Comparison of ENCODE assay signal across 8 cellular contexts in the genomic region with DNA sequence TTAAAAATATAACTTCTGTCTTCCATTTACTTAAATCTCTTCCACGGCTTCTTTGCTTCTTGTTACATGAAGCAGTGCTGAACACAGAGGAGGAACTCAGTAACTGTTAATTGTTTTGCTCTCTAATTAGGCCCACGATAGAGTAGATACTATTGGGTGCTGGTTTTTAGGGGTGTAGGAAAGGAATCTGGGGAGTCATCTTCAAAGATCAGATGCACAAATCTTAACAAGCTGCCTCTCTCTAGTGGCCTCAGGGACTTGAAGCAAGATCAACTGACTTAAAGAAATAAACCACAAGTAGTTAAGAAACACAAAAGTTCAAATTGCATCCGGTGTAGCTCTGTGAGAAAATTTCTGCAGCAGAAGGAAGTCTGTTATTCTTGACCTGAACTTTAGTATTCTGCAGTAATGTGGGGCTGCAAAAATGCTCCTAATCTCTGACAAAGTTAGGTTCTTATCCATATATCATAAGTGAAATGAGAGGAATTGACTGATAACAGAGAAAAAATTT. TPM values are rescaled to one million over a fixed set of nuclear protein-coding genes. Genes with fewer than 3 reads are reported as not detected.
DNase-seq lines count a peak whose midpoint lies in the region; ATAC-seq lines count a peak whose summit lies in the region.

No MANE protein-coding gene starts in this region.

- ATAC-seq in HG03175 (IDR thresholded peaks at IDR 0.05; ENCODE audit: unreplicated experiment) = peak; percentile 69
- ATAC-seq in natural killer cell treated with Interleukin-12 subunit alpha and Interleukin-12 subunit beta and Interleukin-15 and Interleukin-18, amount 100 ng/mL, for 72 hours = peak; percentile 72 to 79

- H3K36me3 Mint-ChIP-seq in activated CD4-positive, alpha-beta memory T cell treated with anti-CD3 and anti-CD28 coated beads for 36 hours = peaks cover 7% of the 10 kb centered on the region
- H3K36me3 Mint-ChIP-seq in natural killer cell treated with Interleukin-12 subunit alpha and Interleukin-12 subunit beta and Interleukin-15 and Interleukin-18, amount 100 ng/mL, for 72 hours = peaks cover 13% of the 10 kb centered on the region

- intact Hi-C loops in activated CD4-positive, alpha-beta memory T cell treated with anti-CD3 and anti-CD28 coated beads for 36 hours (cut with micrococcal nuclease) = loop anchor here (5.0 kb wide), 1 partner anchor 676 kb away; a partner anchor contains a TSS

- H3K9me3 Mint-ChIP-seq in activated CD4-positive, alpha-beta memory T cell treated with anti-CD3 and anti-CD28 coated beads for 36 hours = peaks cover 17% of the 10 kb centered on the region
- H3K9me3 Mint-ChIP-seq in natural killer cell treated with Interleukin-12 subunit alpha and Interleukin-12 subunit beta and Interleukin-15 and Interleukin-18, amount 100 ng/mL, for 72 hours = peaks cover 12% of the 10 kb centered on the region

- H3K27ac Mint-ChIP-seq in activated CD4-positive, alpha-beta memory T cell treated with anti-CD3 and anti-CD28 coated beads for 36 hours = peak overlapping the region; percentile 78
- H3K27ac Mint-ChIP-seq in natural killer cell treated with Interleukin-12 subunit alpha and Interleukin-12 subunit beta and Interleukin-15 and Interleukin-18, amount 100 ng/mL, for 72 hours = peak overlapping the region; percentile 89 to 93

- POLR2A ChIA-PET in activated CD4-positive, alpha-beta memory T cell treated with anti-CD3 and anti-CD28 coated beads for 36 hours (lab: Charles Lee) = no interaction called here

- peaks cover 46% of the 10 kb centered on the region for H3K4me1 Mint-ChIP-seq in activated CD4-positive, alpha-beta memory T cell treated with anti-CD3 and anti-CD28 coated beads for 36 hours (ENCODE audit: low read depth)
- peaks cover 68 to 89% of the 10 kb centered on the region in 2 donors for H3K4me1 Mint-ChIP-seq in natural killer cell treated with Interleukin-12 subunit alpha and Interleukin-12 subunit beta and Interleukin-15 and Interleukin-18, amount 100 ng/mL, for 72 hours (ENCODE audit: low read depth in 2 of 2)

- CTCF ChIA-PET in activated CD4-positive, alpha-beta memory T cell treated with anti-CD3 and anti-CD28 coated beads for 36 hours (lab: Charles Lee) = interaction anchor here (1.7 kb wide), 1 partner anchor 50 kb away, joined by 4 read pairs; no protein-coding TSS in a partner anchor

- no peaks in the 10 kb centered on the region for H3K27me3 Mint-ChIP-seq in activated CD4-positive, alpha-beta memory T cell treated with anti-CD3 and anti-CD28 coated beads for 36 hours
- H3K27me3 Mint-ChIP-seq in natural killer cell treated with Interleukin-12 subunit alpha and Interleukin-12 subunit beta and Interleukin-15 and Interleukin-18, amount 100 ng/mL, for 72 hours = no peaks in the 10 kb centered on the region

- DNase-seq in activated gamma-delta T cell treated with Interleukin-2 at 50 U/mL for 16 hours (peak; percentile 7), activated gamma-delta T cell (lab: John Stamatoyannopoulos, UW) (no peak), HuH-7.5 (ENCODE audit: low spot score) (no peak), NCI-H2029 treated with DMSO at 0.1 percent for 48 hours (lab: John Stamatoyannopoulos, UW) (no peak)
- no peak for DNase-seq in activated CD4-positive, alpha-beta memory T cell treated with anti-CD3 and anti-CD28 coated beads for 36 hours
- no peak for DNase-seq in natural killer cell treated with Interleukin-12 subunit alpha and Interleukin-12 subunit beta and Interleukin-15 and Interleukin-18, amount 100 ng/mL, for 72 hours (ENCODE audit: low spot score)
- DNase-seq in activated CD4-positive, alpha-beta T cell treated with anti-CD3 and anti-CD28 coated beads for 48 hours = no peak

- no peak overlapping the region for H3K4me3 Mint-ChIP-seq in activated CD4-positive, alpha-beta memory T cell treated with anti-CD3 and anti-CD28 coated beads for 36 hours
- peak overlapping the region; percentile 82 for H3K4me3 Mint-ChIP-seq in natural killer cell treated with Interleukin-12 subunit alpha and Interleukin-12 subunit beta and Interleukin-15 and Interleukin-18, amount 100 ng/mL, for 72 hours

RNA-seq across cellular contexts. Expression of a gene that starts 51.6 kb away (rescaled TPM):
- 1 to 10 TPM; 4.5 to 4.7 TPM for total RNA-seq in activated CD4-positive, alpha-beta memory T cell treated with anti-CD3 and anti-CD28 coated beads for 36 hours
- total RNA-seq in natural killer cell treated with Interleukin-12 subunit alpha and Interleukin-12 subunit beta and Interleukin-15 and Interleukin-18, amount 100 ng/mL, for 72 hours = 10 to 100 TPM; 16.3 to 26.9 TPM
